23 cellular contexts compared by ENCODE assay signal in the genomic region with DNA sequence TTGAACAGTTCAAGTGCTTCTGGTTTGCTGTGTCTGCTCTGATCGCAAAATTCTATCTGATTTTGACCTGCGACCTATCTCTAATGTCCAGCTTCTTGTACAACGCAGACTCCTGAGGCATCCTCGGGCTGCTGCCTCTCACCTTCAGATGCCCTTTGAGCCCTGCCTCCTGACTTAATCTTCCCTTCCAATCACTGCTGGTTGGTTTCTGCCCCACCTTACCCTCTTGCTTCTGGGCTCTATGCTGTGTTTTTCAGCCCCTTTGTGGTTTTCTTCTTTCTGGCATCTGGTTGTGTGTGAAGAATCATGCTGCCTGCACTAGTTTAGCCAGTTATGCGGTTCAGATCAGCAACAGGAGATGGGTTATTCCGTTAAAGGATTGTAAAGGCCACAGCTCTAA.
"Had no signal": no experiment of that assay in that cellular context is flagged by ENCODE, and none has a peak within 500 bp of the region (broad histone marks: within the 10 kb centered on the region; RNA-seq: fewer than 3 reads in every experiment).

No MANE protein-coding gene starts in this region.

- H3K4me3 Mint-ChIP-seq: activated CD4-positive, alpha-beta memory T cell treated with anti-CD3 and anti-CD28 coated beads, Interleukin-2, amount 10 ng/mL, durations not matched to agents 7 days and 5 days; brain; natural killer cell treated with Interleukin-12 subunit alpha and Interleukin-12 subunit beta and Interleukin-15 and Interleukin-18, amount 100 ng/mL, for 72 hours; stimulated activated naive B cell treated with anti-CD40 and anti-IgM and Interleukin-4, amounts not matched to agents 10 μg/mL and 1 μg/mL and 100 μg/mL, for 72 hours had no signal

- H3K36me3 Mint-ChIP-seq: brain; natural killer cell treated with Interleukin-12 subunit alpha and Interleukin-12 subunit beta and Interleukin-15 and Interleukin-18, amount 100 ng/mL, for 72 hours had no signal

- ATAC-seq: left cardiac atrium; natural killer cell treated with Interleukin-12 subunit alpha and Interleukin-12 subunit beta and Interleukin-15 and Interleukin-18, amount 100 ng/mL, for 72 hours; SK-N-SH treated with all-trans-retinoic acid at 6 μM for 48 hours; stimulated activated naive B cell treated with anti-CD40 and anti-IgM and Interleukin-4, amounts not matched to agents 10 μg/mL and 1 μg/mL and 100 μg/mL, for 72 hours had no signal

- H3K9me3 Mint-ChIP-seq: activated CD4-positive, alpha-beta memory T cell treated with anti-CD3 and anti-CD28 coated beads, Interleukin-2, amount 10 ng/mL, durations not matched to agents 7 days and 5 days; brain; natural killer cell treated with Interleukin-12 subunit alpha and Interleukin-12 subunit beta and Interleukin-15 and Interleukin-18, amount 100 ng/mL, for 72 hours; stimulated activated naive B cell treated with anti-CD40 and anti-IgM and Interleukin-4, amounts not matched to agents 10 μg/mL and 1 μg/mL and 100 μg/mL, for 72 hours had no signal

- H3K4me1 ChIP-seq: sigmoid colon, tibial nerve had no signal

- H3K27me3 Mint-ChIP-seq: activated CD4-positive, alpha-beta memory T cell treated with anti-CD3 and anti-CD28 coated beads, Interleukin-2, amount 10 ng/mL, durations not matched to agents 7 days and 5 days; brain; stimulated activated naive B cell treated with anti-CD40 and anti-IgM and Interleukin-4, amounts not matched to agents 10 μg/mL and 1 μg/mL and 100 μg/mL, for 72 hours had no signal

- H3K27ac ChIP-seq: sigmoid colon, tibial nerve had no signal

- H3K9me3 ChIP-seq: sigmoid colon, tibial nerve had no signal

- H3K27ac Mint-ChIP-seq: activated CD4-positive, alpha-beta memory T cell treated with anti-CD3 and anti-CD28 coated beads, Interleukin-2, amount 10 ng/mL, durations not matched to agents 7 days and 5 days; natural killer cell treated with Interleukin-12 subunit alpha and Interleukin-12 subunit beta and Interleukin-15 and Interleukin-18, amount 100 ng/mL, for 72 hours; stimulated activated naive B cell treated with anti-CD40 and anti-IgM and Interleukin-4, amounts not matched to agents 10 μg/mL and 1 μg/mL and 100 μg/mL, for 72 hours had no signal

- DNase-seq: activated CD4-positive, alpha-beta memory T cell treated with anti-CD3 and anti-CD28 coated beads, Interleukin-2, amount 10 ng/mL, durations not matched to agents 7 days and 5 days; activated CD4-positive, alpha-beta T cell treated with anti-CD3 and anti-CD28 coated beads for 48 hours; activated CD4-positive, CD25-positive, alpha-beta regulatory T cell; activated naive CD4-positive, alpha-beta T cell; amniotic stem cell; cerebellar nuclear complex; cortex of kidney; erythroblast; foreskin melanocyte; glutamatergic neuron; hippocampal formation; left cardiac atrium; posterior cingulate gyrus; sigmoid colon; stimulated activated CD4-positive, alpha-beta T cell treated with anti-CD3 and anti-CD28 coated beads, Interleukin-4, amount 100 ng/mL, for 4 hours; stimulated activated naive B cell treated with anti-CD40 and anti-IgM and Interleukin-4, amounts not matched to agents 10 μg/mL and 1 μg/mL and 100 μg/mL, for 72 hours; substantia nigra; T-helper 1 cell; T1000 had no signal

- H3K27me3 ChIP-seq: sigmoid colon, tibial nerve had no signal

- H3K4me3 ChIP-seq: sigmoid colon, tibial nerve had no signal

- H3K36me3 ChIP-seq: sigmoid colon, tibial nerve had no signal
